Comparison of ENCODE assay signal across 8 cellular contexts in the genomic region with DNA sequence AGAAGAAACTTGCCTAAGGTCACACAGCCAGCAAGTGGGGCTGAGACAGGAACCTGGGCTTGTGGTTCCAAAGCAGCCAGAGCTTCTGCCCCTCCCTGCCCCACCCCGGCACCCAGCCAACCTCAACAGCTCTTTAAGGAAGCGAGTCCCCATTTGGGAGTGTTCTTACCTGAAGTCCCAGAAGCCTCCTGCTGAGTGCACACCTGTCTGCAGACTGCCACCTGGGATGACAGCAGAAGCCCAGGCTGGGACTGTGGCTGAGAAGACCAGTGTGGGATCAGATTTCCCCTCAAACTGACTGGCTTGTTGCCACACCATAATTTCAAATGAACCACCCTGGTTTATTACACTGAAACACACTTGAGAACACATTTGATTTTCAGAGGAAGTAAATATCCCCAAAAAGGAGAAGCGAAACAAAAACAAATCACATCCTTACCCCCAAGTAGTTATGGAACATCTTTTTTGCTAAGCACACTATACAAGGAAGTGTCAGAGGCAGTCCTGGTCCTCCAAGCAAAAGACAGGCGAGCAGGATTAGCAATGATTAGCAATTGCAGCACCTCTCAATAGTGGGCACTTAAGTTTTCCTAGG.
DNase-seq lines count a peak whose midpoint lies in the region; ATAC-seq lines count a peak whose summit lies in the region.

No MANE protein-coding gene starts in this region.

- DNase-seq in COR-L47 (lab: John Stamatoyannopoulos, UW): peak; percentile 98
- DNase-seq in NCI-H146 treated with DMSO at 0.1 percent for 48 hours (lab: John Stamatoyannopoulos, UW; ENCODE audit: unreplicated experiment): peak; percentile 65
- no peak for DNase-seq in cerebellar nuclear complex (lab: John Stamatoyannopoulos, UW)
- DNase-seq in NCI-H82 (lab: John Stamatoyannopoulos, UW): no peak

- H3K4me3 Mint-ChIP-seq in dendritic cell treated with granulocyte-macrophage colony-stimulating factor and Interleukin-4, amounts not matched to agents 40 ng/mL and 50 ng/mL, for 4 days: no peak overlapping the region

- H3K4me1 Mint-ChIP-seq in dendritic cell treated with granulocyte-macrophage colony-stimulating factor and Interleukin-4, amounts not matched to agents 40 ng/mL and 50 ng/mL, for 4 days (ENCODE audit: low read depth): peaks cover 79% of the 10 kb centered on the region

- ATAC-seq in GM21515 (IDR thresholded peaks at IDR 0.05; ENCODE audit: unreplicated experiment) (peak; percentile 63), HG03159 (IDR thresholded peaks at IDR 0.05; ENCODE audit: unreplicated experiment) (no peak), GM18519 (IDR thresholded peaks at IDR 0.05; ENCODE audit: low FRiP score, unreplicated experiment) (no peak)

- peak overlapping the region; percentile 72 for H3K27ac Mint-ChIP-seq in dendritic cell treated with granulocyte-macrophage colony-stimulating factor and Interleukin-4, amounts not matched to agents 40 ng/mL and 50 ng/mL, for 4 days

- H3K27me3 Mint-ChIP-seq in dendritic cell treated with granulocyte-macrophage colony-stimulating factor and Interleukin-4, amounts not matched to agents 40 ng/mL and 50 ng/mL, for 4 days: peaks cover 22% of the 10 kb centered on the region

- no peaks in the 10 kb centered on the region for H3K9me3 Mint-ChIP-seq in dendritic cell treated with granulocyte-macrophage colony-stimulating factor and Interleukin-4, amounts not matched to agents 40 ng/mL and 50 ng/mL, for 4 days

- no peaks in the 10 kb centered on the region for H3K36me3 Mint-ChIP-seq in dendritic cell treated with granulocyte-macrophage colony-stimulating factor and Interleukin-4, amounts not matched to agents 40 ng/mL and 50 ng/mL, for 4 days (ENCODE audit: low read depth)

- intact Hi-C loops in dendritic cell treated with granulocyte-macrophage colony-stimulating factor and Interleukin-4, amounts not matched to agents 40 ng/mL and 50 ng/mL, for 4 days (cut with micrococcal nuclease): no loop called here

Comparison
In these comparisons a context has a peak if more than half of its experiments do, and no peak if none do; other contexts are left out.
1. DNase-seq: peak in COR-L47 (single experiment) and NCI-H146 treated with DMSO at 0.1 percent for 48 hours (single experiment); none in cerebellar nuclear complex (0 of 2) and NCI-H82 (single experiment).